Comparison of ENCODE assay signal across 1 cellular context in genomic region chr1:6241887-6242740, GRCh38.
TF ChIP-seq lines count a peak whose summit lies in the region.

No MANE protein-coding gene starts in this region.

TF ChIP-seq in WTC11, 78 proteins besides CTCF, POLR2A, EP300 and RAD21 (continued from another document):
- TF ChIP-seq, protein P1, sequence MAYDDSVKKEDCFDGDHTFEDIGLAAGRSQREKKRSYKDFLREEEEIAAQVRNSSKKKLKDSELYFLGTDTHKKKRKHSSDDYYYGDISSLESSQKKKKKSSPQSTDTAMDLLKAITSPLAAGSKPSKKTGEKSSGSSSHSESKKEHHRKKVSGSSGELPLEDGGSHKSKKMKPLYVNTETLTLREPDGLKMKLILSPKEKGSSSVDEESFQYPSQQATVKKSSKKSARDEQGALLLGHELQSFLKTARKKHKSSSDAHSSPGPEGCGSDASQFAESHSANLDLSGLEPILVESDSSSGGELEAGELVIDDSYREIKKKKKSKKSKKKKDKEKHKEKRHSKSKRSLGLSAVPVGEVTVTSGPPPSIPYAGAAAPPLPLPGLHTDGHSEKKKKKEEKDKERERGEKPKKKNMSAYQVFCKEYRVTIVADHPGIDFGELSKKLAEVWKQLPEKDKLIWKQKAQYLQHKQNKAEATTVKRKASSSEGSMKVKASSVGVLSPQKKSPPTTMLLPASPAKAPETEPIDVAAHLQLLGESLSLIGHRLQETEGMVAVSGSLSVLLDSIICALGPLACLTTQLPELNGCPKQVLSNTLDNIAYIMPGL (CRISPR knock-in tag; IDR thresholded peaks at IDR 0.05) = no peak
- TF ChIP-seq NFYB (CRISPR knock-in tag; conservative IDR thresholded peaks at IDR 0.05; ENCODE audit: low read depth) = no peak; the same call in 1 of the 2 replicates
